Comparison of ENCODE assay signal across 23 cellular contexts in genomic region chr12:30631710-30632109, GRCh38.
A peak's percentile ranks its signal among the peaks of the same experiment; 100 is the strongest.
DNase-seq lines count a peak whose midpoint lies in the region; ATAC-seq lines count a peak whose summit lies in the region.
"Had no signal": no experiment of that assay in that cellular context is flagged by ENCODE, and none has a peak within 500 bp of the region (broad histone marks: within the 10 kb centered on the region; RNA-seq: fewer than 3 reads in every experiment).

No MANE protein-coding gene starts in this region.

- DNase-seq in DMS53 (lab: John Stamatoyannopoulos, UW) (peak; percentile 33), DMS53 treated with DMSO at 0.1 percent for 48 hours (lab: John Stamatoyannopoulos, UW; ENCODE audit: unreplicated experiment) (no peak), NCI-H1105 (lab: John Stamatoyannopoulos, UW) (peak; percentile 87), NCI-H524 treated with DMSO at 0.1 percent for 48 hours (lab: John Stamatoyannopoulos, UW) (peak; percentile 97), left lobe of liver (ENCODE audit: low spot score) (no peak), AG08396 (ENCODE audit: low spot score) (no peak)
- no peak for DNase-seq in stimulated activated CD4-positive, alpha-beta T cell treated with anti-CD3 and anti-CD28 coated beads, Interleukin-15, amount 100 ng/mL, for 24 hours
- no peak for DNase-seq in activated CD4-positive, alpha-beta T cell treated with anti-CD3 and anti-CD28 coated beads, Interleukin-2, amount 50 U/mL, for 4 hours
- DNase-seq: activated CD4-positive, alpha-beta T cell treated with anti-CD3 and anti-CD28 coated beads, Interleukin-2, amount 50 U/mL, for 1 hour; activated CD8-positive, alpha-beta memory T cell treated with anti-CD3 and anti-CD28 coated beads, Interleukin-2, amount 10 ng/mL, durations not matched to agents 7 days and 5 days; activated naive CD8-positive, alpha-beta T cell treated with anti-CD3 and anti-CD28 coated beads, Interleukin-2, amount 50 U/mL, for 24 hours; activated T-cell treated with anti-CD3 and anti-CD28 coated beads, Interleukin-2, amount 50 U/mL, for 48 hours; cerebellar nuclear complex; DMS153; H9; hypothalamus; IMR-90; naive B cell; NCI-H226; PC-9; SHP77 treated with DMSO at 0.1 percent for 48 hours; T-helper 9 cell had no signal

- peak; percentile 66 for ATAC-seq in left lobe of liver
- ATAC-seq: activated CD8-positive, alpha-beta memory T cell treated with anti-CD3 and anti-CD28 coated beads, Interleukin-2, amount 10 ng/mL, durations not matched to agents 7 days and 5 days; activated naive CD8-positive, alpha-beta T cell treated with anti-CD3 and anti-CD28 coated beads, Interleukin-2, amount 50 U/mL, for 24 hours; gastroesophageal sphincter had no signal

Comparison
In these comparisons a context has a peak if more than half of its experiments do, and no peak if none do; other contexts are left out.
1. DNase-seq: peak in DMS53 (single experiment), NCI-H1105 (single experiment) and NCI-H524 treated with DMSO at 0.1 percent for 48 hours (single experiment); none in DMS53 treated with DMSO at 0.1 percent for 48 hours (single experiment), left lobe of liver (single experiment), stimulated activated CD4-positive, alpha-beta T cell treated with anti-CD3 and anti-CD28 coated beads, Interleukin-15, amount 100 ng/mL, for 24 hours (single experiment), AG08396 (single experiment) and activated CD4-positive, alpha-beta T cell treated with anti-CD3 and anti-CD28 coated beads, Interleukin-2, amount 50 U/mL, for 4 hours (0 of 2).